ENCODE assay signal across 19 cellular contexts in the genomic region with DNA sequence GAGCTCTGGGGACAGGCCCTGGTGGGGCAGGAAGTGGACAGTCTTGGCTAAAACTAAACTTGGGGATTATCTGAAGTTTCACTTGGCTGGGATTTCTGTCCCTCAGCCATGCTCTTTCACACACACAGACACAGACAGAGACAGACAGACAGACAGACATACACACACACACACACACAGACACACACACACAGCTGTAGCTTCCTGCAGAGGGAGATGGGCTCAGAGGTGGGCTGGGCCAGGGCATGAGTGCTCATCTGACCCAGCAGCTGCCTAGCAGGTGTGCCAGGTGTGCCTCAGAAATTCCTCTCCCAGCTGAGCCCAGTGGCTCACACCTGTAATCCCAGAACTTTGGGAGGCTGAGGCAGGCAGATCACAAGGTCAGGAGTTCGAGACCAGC. TPM values are rescaled to one million over a fixed set of nuclear protein-coding genes. Genes with fewer than 3 reads are reported as not detected.
DNase-seq lines count a peak whose midpoint lies in the region; ATAC-seq and TF ChIP-seq lines count a peak whose summit lies in the region.
"Had no signal": no experiment of that assay in that cellular context is flagged by ENCODE, and none has a peak within 500 bp of the region (broad histone marks: within the 10 kb centered on the region; RNA-seq: fewer than 3 reads in every experiment).

No MANE protein-coding gene starts in this region.

- TF ChIP-seq POLR2A in body of pancreas (IDR thresholded peaks at IDR 0.05), result peak in 1 of 3 donors; percentile 12
- no peak for TF ChIP-seq POLR2A in transverse colon (IDR thresholded peaks at IDR 0.05)

- DNase-seq in DMS53 (lab: John Stamatoyannopoulos, UW) (peak; percentile 74), DMS53 treated with DMSO at 0.1 percent for 48 hours (lab: John Stamatoyannopoulos, UW; ENCODE audit: unreplicated experiment) (no peak), body of pancreas (peak; percentile 50 to 69 (median 63)), foreskin keratinocyte (peak in 1 of 2 donors; percentile 25), transverse colon (no peak), NCI-H226 (no peak), foreskin fibroblast (no peak)
- DNase-seq in activated CD4-positive, alpha-beta T cell treated with anti-CD3 and anti-CD28 coated beads for 4 hours, result no peak
- DNase-seq: Karpas-422, NCI-H1417 treated with DMSO at 0.1 percent for 48 hours, NCI-H2081, NCI-H345, NCI-H526 treated with DMSO at 0.1 percent for 48 hours, SHP77 had no signal

- ATAC-seq in body of pancreas (no peak), foreskin keratinocyte (no peak)
- ATAC-seq: Panc1, SK-N-SH treated with all-trans-retinoic acid at 6 μM for 48 hours had no signal

- WGBS in body of pancreas, 2 donors, result 17 to 89% methylated on average over 1 of the region's 1 CpG
- 75% methylated on average over 1 of the region's 1 CpG; no CpG with 5 or more reads in 1 of the 2 donors for WGBS in transverse colon (ENCODE audit: low coverage in 1 of 2), 2 donors

- in situ Hi-C loops in transverse colon (cut with MboI; ENCODE audit: low pct_ligation_motif_present in 1 of 4, low pct_unique_long_range_greater_than_20kb in 1 of 4, low sequenced_read_pairs in 3 of 4), result no loop called here

- no peak for TF ChIP-seq EP300 in transverse colon (IDR thresholded peaks at IDR 0.05; ENCODE audit: low read depth)

- H3K4me1 ChIP-seq in body of pancreas, result peaks cover 63% of the 10 kb centered on the region
- peaks cover 10% of the 10 kb centered on the region for H3K4me1 ChIP-seq in foreskin keratinocyte
- peaks cover 4 to 36% (median 29%) of the 10 kb centered on the region in 4 donors for H3K4me1 ChIP-seq in transverse colon
- H3K4me1 ChIP-seq: HAP-1 had no signal

- no peaks in the 10 kb centered on the region for H3K36me3 ChIP-seq in body of pancreas (replicated peaks in 1 of 2; ENCODE audit: insufficient read depth in 1 of 2, low read depth in 2 of 2)
- no peaks in the 10 kb centered on the region for H3K36me3 ChIP-seq in transverse colon
- H3K36me3 ChIP-seq: HAP-1 had no signal

- H3K27ac ChIP-seq in body of pancreas (peak overlapping the region; percentile 95 to 100 (median 97)), foreskin keratinocyte (peak overlapping the region; percentile 94), transverse colon (peak overlapping the region in 3 of 4 donors; percentile 66 to 90 (median 77))
- H3K27ac ChIP-seq: 22Rv1 had no signal

- H3K9me3 ChIP-seq in body of pancreas (no peaks in the 10 kb centered on the region), transverse colon (no peaks in the 10 kb centered on the region)
- H3K9me3 ChIP-seq: HAP-1 had no signal

- H3K4me3 ChIP-seq in body of pancreas (no peak overlapping the region), transverse colon (no peak overlapping the region), foreskin fibroblast (ENCODE audit: low read depth in 1 of 2, low read length in 2 of 2) (no peak overlapping the region)
- H3K4me3 ChIP-seq: HAP-1 had no signal

- intact Hi-C loops in body of pancreas (cut with DNase I) (no loop called here), transverse colon (cut with DNase I; ENCODE audit: low total_unique reads) (no loop called here)

- no peak for TF ChIP-seq CTCF in body of pancreas (IDR thresholded peaks at IDR 0.05)
- TF ChIP-seq CTCF in foreskin keratinocyte (conservative IDR thresholded peaks at IDR 0.05), result no peak
- TF ChIP-seq CTCF in transverse colon (IDR thresholded peaks at IDR 0.05), result no peak
- TF ChIP-seq CTCF in foreskin fibroblast (IDR thresholded peaks at IDR 0.05; ENCODE audit: low read depth, low read length), result no peak

- H3K27me3 ChIP-seq in body of pancreas (no peaks in the 10 kb centered on the region), foreskin keratinocyte (no peaks in the 10 kb centered on the region), transverse colon (peaks cover 7% of the 10 kb centered on the region)

RNA-seq across cellular contexts. Expression of a gene that starts 3.3 kb away (rescaled TPM):
- total RNA-seq in body of pancreas (1 to 10 TPM; 6.2 to 6.3 TPM), foreskin keratinocyte (0.17 and 0.18 TPM in 2 replicates), transverse colon (1 to 10 TPM; 2.7 to 6.7 (median 4.0) TPM)
- 0.37 and 0.55 TPM in 2 replicates for polyA plus RNA-seq in foreskin keratinocyte

RNA-seq across cellular contexts. Expression of a gene that starts 23.5 kb away (rescaled TPM):
- 10 to 100 TPM; 10.9 to 14.8 TPM for total RNA-seq in body of pancreas
- total RNA-seq in foreskin keratinocyte, result 17.7 and 20.6 TPM in 2 replicates
- polyA plus RNA-seq in foreskin keratinocyte, result 10.4 and 11.4 TPM in 2 replicates
- 10 to 100 TPM; 18.3 to 58.7 (median 21.0) TPM for total RNA-seq in transverse colon

RNA-seq across cellular contexts. Expression of a gene that starts 26.9 kb away (rescaled TPM):
- total RNA-seq in body of pancreas (100 to 1,000 TPM; 110 to 134 TPM), foreskin keratinocyte (107 and 121 TPM in 2 replicates), transverse colon (100 to 1,000 TPM; 285 to 729 (median 580) TPM)
- 112 and 117 TPM in 2 replicates for polyA plus RNA-seq in foreskin keratinocyte

RNA-seq across cellular contexts. Expression of a gene that starts 42.2 kb away (rescaled TPM):
- not detected for total RNA-seq in body of pancreas
- total RNA-seq in foreskin keratinocyte, result not detected in 2 replicates
- polyA plus RNA-seq in foreskin keratinocyte, result not detected in 2 replicates
- total RNA-seq in transverse colon, result 100 to 1,000 TPM in 3 of 4 donors, 10 to 100 TPM in 1; 19.5 to 256 (median 144) TPM
- polyA plus RNA-seq: BJ had no signal

RNA-seq across cellular contexts. Expression of a gene that starts 58.4 kb away (rescaled TPM):
- total RNA-seq in body of pancreas (1 to 10 TPM in 1 of 2 donors, under 1 TPM in 1; 0.33 to 3.6 TPM), foreskin keratinocyte (not detected in 2 replicates), transverse colon (10 to 100 TPM in 2 of 4 donors, 1 to 10 TPM in 2; 1.5 to 14.2 (median 10.2) TPM)
- not detected in 2 replicates for polyA plus RNA-seq in foreskin keratinocyte

Comparison
In these comparisons a context has a peak if more than half of its experiments do, and no peak if none do; other contexts are left out.
1. DNase-seq: peak in DMS53 (single experiment) and body of pancreas (4 of 4); none in DMS53 treated with DMSO at 0.1 percent for 48 hours (single experiment), transverse colon (single experiment), activated CD4-positive, alpha-beta T cell treated with anti-CD3 and anti-CD28 coated beads for 4 hours (0 of 2), NCI-H226 (single experiment) and foreskin fibroblast (0 of 2).
2. Peak in every context shown above with its lines, with median percentiles within 50 percentile points of each other: H3K27ac ChIP-seq.